12 cellular contexts compared by ENCODE assay signal in the genomic region with DNA sequence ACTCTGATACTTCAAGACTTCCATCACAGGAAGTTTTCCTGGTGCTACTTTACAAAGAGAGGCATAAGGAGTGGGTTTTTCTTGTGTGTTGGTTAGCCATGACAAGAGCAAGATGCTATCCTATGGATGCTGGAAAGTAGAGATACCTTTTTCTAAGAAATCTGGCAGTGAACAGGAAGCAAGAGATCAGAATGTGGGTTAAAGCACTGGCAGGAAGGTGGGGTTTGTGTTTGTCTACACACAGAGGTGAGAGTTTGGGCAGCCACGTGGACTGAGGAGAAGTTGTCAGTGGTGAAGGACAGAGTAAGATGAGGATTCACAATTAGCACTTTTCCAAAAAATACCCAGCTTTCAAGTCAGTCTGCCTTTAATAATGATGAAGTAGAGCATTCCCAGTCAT.
"Had no signal": no experiment of that assay in that cellular context is flagged by ENCODE, and none has a peak within 500 bp of the region (broad histone marks: within the 10 kb centered on the region; RNA-seq: fewer than 3 reads in every experiment).

No MANE protein-coding gene starts in this region.

- H3K9me3 ChIP-seq: testis had no signal

- H3K27ac ChIP-seq: coronary artery, hepatocyte, testis had no signal

- H3K4me3 Mint-ChIP-seq: activated naive CD8-positive, alpha-beta T cell treated with anti-CD3 and anti-CD28 coated beads, Interleukin-2, amount 50 U/mL, for 24 hours; neural crest cell; T-helper 2 cell treated with Interferon-gamma antibody and Interleukin-4, amounts not matched to agents 5 μg/mL and 100 μg/mL, for 36 hours had no signal

- H3K27me3 Mint-ChIP-seq: activated naive CD8-positive, alpha-beta T cell treated with anti-CD3 and anti-CD28 coated beads, Interleukin-2, amount 50 U/mL, for 24 hours had no signal

- DNase-seq: activated gamma-delta T cell; activated naive CD8-positive, alpha-beta T cell treated with anti-CD3 and anti-CD28 coated beads, Interleukin-2, amount 50 U/mL, for 24 hours; activated T-cell treated with anti-CD3 and anti-CD28 coated beads, Interleukin-2, amount 50 U/mL, for 48 hours; effector memory CD4-positive, alpha-beta T cell; erythroblast; stimulated activated CD4-positive, alpha-beta T cell treated with anti-CD3 and anti-CD28 coated beads, Interleukin-2, amount 100 ng/mL, for 48 hours; stimulated activated naive CD8-positive, alpha-beta T cell treated with anti-CD3 and anti-CD28 coated beads, Interleukin-15, Interleukin-2, amounts not matched to agents 100 U/mL and 50 U/mL, for 24 hours; testis had no signal

- ATAC-seq: activated naive CD8-positive, alpha-beta T cell treated with anti-CD3 and anti-CD28 coated beads, Interleukin-2, amount 50 U/mL, for 24 hours; stimulated activated naive CD8-positive, alpha-beta T cell treated with anti-CD3 and anti-CD28 coated beads, Interleukin-15, Interleukin-2, amounts not matched to agents 100 U/mL and 50 U/mL, for 24 hours had no signal

- H3K79me2 ChIP-seq: hepatocyte had no signal

- H3K9me3 Mint-ChIP-seq: activated naive CD8-positive, alpha-beta T cell treated with anti-CD3 and anti-CD28 coated beads, Interleukin-2, amount 50 U/mL, for 24 hours; T-helper 2 cell treated with Interferon-gamma antibody and Interleukin-4, amounts not matched to agents 5 μg/mL and 100 μg/mL, for 36 hours had no signal

- H3K4me2 ChIP-seq: hepatocyte had no signal

- H3K27ac Mint-ChIP-seq: activated naive CD8-positive, alpha-beta T cell treated with anti-CD3 and anti-CD28 coated beads, Interleukin-2, amount 50 U/mL, for 24 hours; T-helper 2 cell treated with Interferon-gamma antibody and Interleukin-4, amounts not matched to agents 5 μg/mL and 100 μg/mL, for 36 hours had no signal

- H3K4me3 ChIP-seq: coronary artery, hepatocyte, testis had no signal

- H3K27me3 ChIP-seq: hepatocyte, testis had no signal

- H2AFZ ChIP-seq: hepatocyte had no signal

- H3K4me1 ChIP-seq: testis had no signal
